In the genomic region with DNA sequence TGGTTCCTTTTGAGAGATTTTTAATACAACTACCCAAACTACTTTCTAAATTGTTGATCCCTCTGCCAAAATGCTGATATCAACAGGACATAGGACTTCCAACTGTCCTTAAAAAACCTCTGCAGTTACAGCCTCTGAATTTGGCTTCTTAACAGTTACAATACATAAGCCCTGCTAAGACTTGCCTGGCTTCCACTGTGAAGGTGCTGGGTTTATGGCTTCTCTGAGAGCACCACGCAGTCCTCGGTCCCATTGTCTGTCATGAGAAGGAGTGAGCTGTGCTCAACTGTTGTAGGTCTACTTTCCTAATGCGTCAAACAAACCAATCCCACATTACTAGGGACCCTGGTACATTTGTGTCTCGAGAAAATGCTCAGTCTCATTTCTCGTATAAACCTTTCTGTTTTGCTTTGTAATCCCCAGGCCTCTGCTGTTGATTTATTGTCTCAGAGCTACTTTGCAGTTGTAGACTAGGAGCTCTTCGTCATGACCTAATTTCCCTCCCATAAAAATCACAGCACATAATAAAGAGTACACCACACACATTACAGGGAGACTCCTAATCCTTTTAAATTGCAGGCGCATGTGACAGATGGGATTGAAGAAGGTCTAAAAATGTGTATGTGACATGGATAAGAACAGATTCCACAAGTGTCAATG, we compare ENCODE assay signal across 16 cellular contexts.
DNase-seq lines count a peak whose midpoint lies in the region; ATAC-seq and TF ChIP-seq lines count a peak whose summit lies in the region.
"Had no signal": no experiment of that assay in that cellular context is flagged by ENCODE, and none has a peak within 500 bp of the region (broad histone marks: within the 10 kb centered on the region; RNA-seq: fewer than 3 reads in every experiment).

No MANE protein-coding gene starts in this region.

- CTCF ChIA-PET in AG04450 (lab: Charles Lee) = no interaction called here

- WGBS in upper lobe of left lung, 2 donors = 61 to 77% methylated on average over 7 of the region's 7 CpGs

- H3K27ac Mint-ChIP-seq in nephron = peak overlapping the region; percentile 2 to 74 (median 68)

- no peak for DNase-seq in AG04450 (ENCODE audit: low read depth, low spot score)
- DNase-seq in Karpas-422 = no peak
- DNase-seq in fibroblast of villous mesenchyme (ENCODE audit: low read depth) = peak; percentile 88
- no peak for DNase-seq in upper lobe of left lung
- DNase-seq in islet precursor cell = no peak
- DNase-seq in COR-L47 (lab: John Stamatoyannopoulos, UW) = no peak
- DNase-seq: activated CD4-positive, alpha-beta T cell treated with anti-CD3 and anti-CD28 coated beads, Interleukin-2, amount 50 U/mL, for 4 hours; activated T-cell treated with anti-CD3 and anti-CD28 coated beads, Interleukin-2, amount 50 U/mL, for 4 hours; effector memory CD8-positive, alpha-beta T cell; GOT3; immature natural killer cell; NCI-H2107 had no signal

- TF ChIP-seq CTCF in AG04450 (IDR thresholded peaks at IDR 0.05; ENCODE audit: low read depth, low read length) (0 out of 2 replicates have a peak, but pooled peaks have one; percentile 4), fibroblast of villous mesenchyme (IDR thresholded peaks at IDR 0.05; ENCODE audit: insufficient read depth, low read depth, low read length) (no peak), nephron (IDR thresholded peaks at IDR 0.05; ENCODE audit: unreplicated experiment in 3 of 3) (no peak), upper lobe of left lung (IDR thresholded peaks at IDR 0.05) (no peak)

- H3K36me3 ChIP-seq in Karpas-422 (ENCODE audit: insufficient read depth, low read length) (peaks cover 29% of the 10 kb centered on the region), upper lobe of left lung (no peaks in the 10 kb centered on the region)
- H3K36me3 ChIP-seq: thoracic aorta had no signal

- H3K9me3 ChIP-seq in AG04450 (ENCODE audit: control insufficient read depth, insufficient read depth, low read length) (no peaks in the 10 kb centered on the region), Karpas-422 (ENCODE audit: low read length) (no peaks in the 10 kb centered on the region), upper lobe of left lung (no peaks in the 10 kb centered on the region)
- H3K9me3 ChIP-seq: thoracic aorta had no signal

- H3K4me1 ChIP-seq in Karpas-422 (ENCODE audit: low read length) = peaks cover 100% of the 10 kb centered on the region
- H3K4me1 ChIP-seq in upper lobe of left lung = peaks cover 10 to 40% (median 28%) of the 10 kb centered on the region in 4 donors

- ATAC-seq in upper lobe of left lung (ENCODE audit: low FRiP score in 2 of 2) = no peak
- ATAC-seq in GM18909 (IDR thresholded peaks at IDR 0.05; ENCODE audit: poor library complexity, unreplicated experiment) = no peak
- ATAC-seq: activated T-cell treated with anti-CD3 and anti-CD28 coated beads, Interleukin-2, amount 50 U/mL, for 4 hours; effector memory CD8-positive, alpha-beta T cell; HepG2 had no signal

- H3K27ac ChIP-seq in AG04450 (ENCODE audit: low read depth, low read length) (no peak overlapping the region), Karpas-422 (ENCODE audit: low read length) (peak overlapping the region; percentile 98), upper lobe of left lung (peak overlapping the region in 1 of 4 donors; percentile 46)
- H3K27ac ChIP-seq: thoracic aorta had no signal

- POLR2A ChIA-PET in AG04450 (lab: Yijun Ruan, JAX) = no interaction called here

- H3K36me3 Mint-ChIP-seq in nephron (ENCODE audit: low read depth) = no peaks in the 10 kb centered on the region

- H2AFZ ChIP-seq in Karpas-422 (ENCODE audit: low read length) = no peak overlapping the region

- H4K20me1 ChIP-seq in Karpas-422 (ENCODE audit: insufficient read depth, low read depth, low read length) = no peaks in the 10 kb centered on the region

- H3K9me2 ChIP-seq in Karpas-422 (replicated peaks; ENCODE audit: insufficient read depth, low read length) = no peaks in the 10 kb centered on the region

- H3K4me1 Mint-ChIP-seq in nephron = peaks cover 66% of the 10 kb centered on the region

- TF ChIP-seq EP300 in upper lobe of left lung (IDR thresholded peaks at IDR 0.05) = no peak

- peaks cover 74% of the 10 kb centered on the region for H3K79me2 ChIP-seq in Karpas-422 (ENCODE audit: low read length)

- H3K4me3 ChIP-seq in AG04450 (ENCODE audit: low read depth, low read length) (no peak overlapping the region), Karpas-422 (ENCODE audit: low read length) (no peak overlapping the region), fibroblast of villous mesenchyme (ENCODE audit: low read depth, low read length) (no peak overlapping the region), upper lobe of left lung (no peak overlapping the region)
- H3K4me3 ChIP-seq: thoracic aorta had no signal

- peak overlapping the region; percentile 9; the same call in 1 of the 2 replicates for H3K9ac ChIP-seq in Karpas-422 (ENCODE audit: low read length)

- H3K27me3 ChIP-seq in AG04450 (ENCODE audit: control insufficient read depth, insufficient read depth, low read length) (no peaks in the 10 kb centered on the region), Karpas-422 (ENCODE audit: low read length) (no peaks in the 10 kb centered on the region), upper lobe of left lung (no peaks in the 10 kb centered on the region)

- H3K27me3 Mint-ChIP-seq in nephron (ENCODE audit: low read depth) = peaks cover 3% of the 10 kb centered on the region
- H3K27me3 Mint-ChIP-seq: effector memory CD8-positive, alpha-beta T cell had no signal

- H3K9me3 Mint-ChIP-seq in nephron = no peaks in the 10 kb centered on the region
- H3K9me3 Mint-ChIP-seq: activated T-cell treated with anti-CD3 and anti-CD28 coated beads, Interleukin-2, amount 50 U/mL, for 4 hours; effector memory CD8-positive, alpha-beta T cell; immature natural killer cell had no signal

- H3K4me3 Mint-ChIP-seq in nephron = peak overlapping the region in 1 of 3 experiments; percentile 3
- H3K4me3 Mint-ChIP-seq: activated T-cell treated with anti-CD3 and anti-CD28 coated beads, Interleukin-2, amount 50 U/mL, for 4 hours; effector memory CD8-positive, alpha-beta T cell; immature natural killer cell had no signal

- H3K4me2 ChIP-seq in Karpas-422 (ENCODE audit: low read depth, low read length, poor library complexity, severe bottlenecking) = no peak overlapping the region

- TF ChIP-seq POLR2A in upper lobe of left lung (IDR thresholded peaks at IDR 0.05) = no peak
